ENCODE assay signal across 9 cellular contexts in the genomic region with DNA sequence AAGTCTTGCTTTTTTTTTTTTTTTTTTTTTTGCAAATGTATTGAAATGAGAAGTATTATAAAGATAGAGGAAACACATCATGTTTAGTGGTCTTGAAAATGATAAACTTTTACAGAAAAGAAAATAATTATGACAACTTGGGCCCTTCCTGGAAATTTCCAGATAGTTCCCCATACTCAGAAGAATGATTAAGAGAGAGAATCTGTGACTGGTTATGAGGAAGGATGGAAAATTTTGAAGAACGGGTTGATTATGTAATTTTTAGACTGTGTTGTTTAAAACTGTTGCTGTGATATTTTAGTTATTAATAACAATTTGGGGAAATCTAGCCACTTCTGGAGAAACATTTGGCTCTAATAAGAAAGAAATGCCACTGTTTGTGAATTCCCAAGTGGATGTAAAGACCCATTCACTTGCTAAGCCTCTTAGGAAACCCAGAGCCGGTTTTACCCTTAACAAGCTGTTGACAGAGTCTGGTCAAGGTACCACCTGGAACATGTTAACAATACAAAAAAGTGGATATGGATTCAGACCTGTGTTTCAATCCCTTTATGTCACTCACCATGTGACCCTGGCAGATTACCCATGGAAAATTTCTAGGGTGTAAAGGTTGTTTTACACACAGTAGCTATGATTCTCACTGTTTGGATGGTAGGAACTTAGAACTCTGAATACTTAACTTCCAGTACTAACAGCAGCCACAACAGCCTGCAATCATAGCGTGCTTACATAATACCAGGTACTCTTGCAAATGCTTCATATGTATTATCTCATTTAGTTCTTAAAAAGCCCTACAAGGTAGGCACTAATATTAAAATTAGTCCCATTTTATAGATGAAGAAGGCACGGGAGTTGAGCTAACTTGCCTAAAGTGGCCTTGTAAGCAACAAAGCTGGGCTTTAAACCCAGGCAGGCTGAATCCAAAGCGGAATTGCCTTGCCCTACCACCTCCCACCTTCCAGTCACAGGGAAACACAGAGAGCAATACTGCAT. TPM values are rescaled to one million over a fixed set of nuclear protein-coding genes. Genes with fewer than 3 reads are reported as not detected.
DNase-seq lines count a peak whose midpoint lies in the region; ATAC-seq and TF ChIP-seq lines count a peak whose summit lies in the region.
"Had no signal": no experiment of that assay in that cellular context is flagged by ENCODE, and none has a peak within 500 bp of the region (broad histone marks: within the 10 kb centered on the region; RNA-seq: fewer than 3 reads in every experiment).

No MANE protein-coding gene starts in this region.

- DNase-seq in left ventricle myocardium inferior = no peak
- no peak for DNase-seq in left cardiac atrium
- no peak for DNase-seq in brain microvascular endothelial cell
- DNase-seq in aorta = no peak
- DNase-seq in GM13976 (ENCODE audit: low spot score) = no peak
- no peak for DNase-seq in stimulated activated CD4-positive, alpha-beta T cell treated with anti-CD3 and anti-CD28 coated beads, Interleukin-4, amount 100 ng/mL, for 1 hour
- DNase-seq: NCI-H446 had no signal

- H3K27me3 ChIP-seq in left ventricle myocardium inferior (ENCODE audit: low read depth) (no peaks in the 10 kb centered on the region), brain microvascular endothelial cell (replicated peaks) (no peaks in the 10 kb centered on the region), mucosa of rectum (ENCODE audit: control insufficient read depth in 2 of 2, insufficient read depth in 2 of 2, low read length in 2 of 2) (no peaks in the 10 kb centered on the region), aorta (ENCODE audit: control insufficient read depth in 1 of 2, insufficient read depth in 2 of 2, low read length in 1 of 2) (no peaks in the 10 kb centered on the region)

- in situ Hi-C loops in brain microvascular endothelial cell (cut with HindIII; ENCODE audit: low pct_ligation_motif_present, low sequenced_read_pairs) = no loop called here
- in situ Hi-C loops in GM13976 (cut with MboI; ENCODE audit: low sequenced_read_pairs, unreplicated experiment) = no loop called here

- H3K4me1 ChIP-seq in left ventricle myocardium inferior (peaks cover 61% of the 10 kb centered on the region), mucosa of rectum (ENCODE audit: control insufficient read depth in 2 of 2, insufficient read depth in 2 of 2, low read length in 2 of 2) (peaks cover 20 to 39% of the 10 kb centered on the region in 2 donors), aorta (ENCODE audit: control insufficient read depth in 1 of 2, insufficient read depth in 2 of 2, low read length in 2 of 2) (peaks cover 0 to 6% of the 10 kb centered on the region in 2 donors)

- intact Hi-C loops in left ventricle myocardium inferior (cut with micrococcal nuclease) (no loop called here), left cardiac atrium (cut with DNase I) (loop anchor here in 1 of 2 donors (5.0 kb wide), 2 partner anchors 33 to 37 kb away; partner anchors contain the start of gene ZBTB38), aorta (cut with DNase I) (loop anchor here in 1 of 2 donors (5.0 kb wide), 2 partner anchors 37 to 52 kb away; no protein-coding TSS in a partner anchor)

- H3K4me3 ChIP-seq in left ventricle myocardium inferior = no peak overlapping the region
- no peak overlapping the region for H3K4me3 ChIP-seq in brain microvascular endothelial cell (ENCODE audit: low read depth, low read length)
- no peak overlapping the region for H3K4me3 ChIP-seq in mucosa of rectum (ENCODE audit: low read length in 2 of 2)
- no peak overlapping the region for H3K4me3 ChIP-seq in aorta (ENCODE audit: low read length in 2 of 2)

- H3K36me3 ChIP-seq in left ventricle myocardium inferior (peaks cover 39% of the 10 kb centered on the region), brain microvascular endothelial cell (replicated peaks) (peaks cover 69% of the 10 kb centered on the region), mucosa of rectum (ENCODE audit: control insufficient read depth in 2 of 2, insufficient read depth in 2 of 2, low read length in 2 of 2) (peaks cover 34 to 37% of the 10 kb centered on the region in 2 donors), aorta (ENCODE audit: control insufficient read depth in 1 of 2, insufficient read depth in 2 of 2, low read length in 1 of 2) (peaks cover 0 to 2% of the 10 kb centered on the region in 2 donors)

- H3K27ac ChIP-seq in left ventricle myocardium inferior (replicated peaks) (peak overlapping the region; percentile 99), brain microvascular endothelial cell (peak overlapping the region; percentile 95), mucosa of rectum (ENCODE audit: low read depth in 2 of 2, low read length in 2 of 2) (peak overlapping the region; percentile 73 to 92), aorta (ENCODE audit: low read depth in 1 of 2, low read length in 2 of 2) (peak overlapping the region; percentile 22 to 64)

- TF ChIP-seq CTCF in left ventricle myocardium inferior (IDR thresholded peaks at IDR 0.05; ENCODE audit: borderline replicate concordance) (no peak), brain microvascular endothelial cell (IDR thresholded peaks at IDR 0.05; ENCODE audit: low read depth, low read length, missing control alignments) (no peak), GM13976 (IDR thresholded peaks at IDR 0.05; ENCODE audit: borderline replicate concordance, control extremely low read depth, extremely low read depth, insufficient read depth, missing control alignments) (no peak)

- peaks cover 6% of the 10 kb centered on the region for H3K9me3 ChIP-seq in left ventricle myocardium inferior (replicated peaks)
- H3K9me3 ChIP-seq in mucosa of rectum (ENCODE audit: control insufficient read depth in 2 of 2, low read length in 2 of 2) = peaks cover 0 to 7% of the 10 kb centered on the region in 2 donors
- no peaks in the 10 kb centered on the region for H3K9me3 ChIP-seq in aorta (ENCODE audit: control insufficient read depth, low read length)

- 78 to 79% methylated on average over 5 of the region's 5 CpGs for WGBS in aorta, 2 donors

- H3K9ac ChIP-seq in mucosa of rectum (ENCODE audit: low read depth in 1 of 2, low read length in 2 of 2) = peak overlapping the region; percentile 36 to 42

- ATAC-seq in left cardiac atrium (no peak), aorta (ENCODE audit: low FRiP score) (no peak), GM19395 (IDR thresholded peaks at IDR 0.05; ENCODE audit: unreplicated experiment) (no peak)

RNA-seq across cellular contexts. Expression of gene ZBTB38, which starts 32.0 kb away (rescaled TPM):
- total RNA-seq in left ventricle myocardium inferior (116 TPM), left cardiac atrium (10 to 100 TPM; 62.9 to 72.6 TPM), aorta (100 to 1,000 TPM; 132 to 139 TPM)
- polyA plus RNA-seq in aorta = 10 to 100 TPM; 21.2 to 35.8 TPM

Comparison
In these comparisons a context has a peak if more than half of its experiments do, and no peak if none do; other contexts are left out.
1. H3K27ac ChIP-seq: peak in every context shown above with its lines; median percentile 99 in left ventricle myocardium inferior; 95 in brain microvascular endothelial cell; 82 in mucosa of rectum; 43 in aorta.